In the genomic region with DNA sequence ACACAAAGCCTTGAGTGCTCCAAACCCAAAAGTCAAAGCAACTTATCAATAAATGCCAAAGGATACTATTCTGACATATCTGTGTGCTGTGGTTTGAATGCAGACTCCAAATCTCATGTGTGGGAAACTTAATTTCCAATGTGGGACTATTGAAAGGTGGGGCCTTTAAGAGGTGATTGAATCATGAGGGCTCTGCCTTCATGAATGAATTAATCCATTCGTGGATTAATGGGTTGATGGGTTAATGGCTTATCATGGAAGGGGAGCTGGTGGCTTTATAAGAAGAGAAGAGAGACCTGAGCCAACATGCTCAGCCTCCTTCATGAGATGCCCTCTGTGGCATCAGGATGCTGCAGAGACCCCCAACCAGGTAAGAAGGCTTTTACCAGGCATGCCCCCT, we compare ENCODE assay signal across 11 cellular contexts. TPM values are rescaled to one million over a fixed set of nuclear protein-coding genes. Genes with fewer than 3 reads are reported as not detected.
"Had no signal": no experiment of that assay in that cellular context is flagged by ENCODE, and none has a peak within 500 bp of the region (broad histone marks: within the 10 kb centered on the region; RNA-seq: fewer than 3 reads in every experiment).

No MANE protein-coding gene starts in this region.

- H3K4me3 Mint-ChIP-seq: GM23338, H9, HFFc6 had no signal

- H3K4me3 ChIP-seq: GM23248, GM23338, HAP-1 had no signal

- H3K9ac ChIP-seq: GM23248 had no signal

- DNase-seq: GM23248, GOT3, H7, H9, HCEC 1CT, HFFc6 had no signal

- H3K9me3 ChIP-seq: HAP-1 had no signal

- H3K27ac ChIP-seq: GM23248 had no signal

- H3K4me1 Mint-ChIP-seq: GM23338, H9 had no signal

- ATAC-seq: GM23338, HCT116 had no signal

- H3K27ac Mint-ChIP-seq: GM23338, H9, HFFc6 had no signal

- H3K4me2 ChIP-seq: GM23338 had no signal

- FAIRE-seq: H1, H54 had no signal

- H2AFZ ChIP-seq: GM23248, GM23338 had no signal

- H3K4me1 ChIP-seq: HAP-1 had no signal

- H3K36me3 ChIP-seq: HAP-1 had no signal

RNA-seq across cellular contexts. Expression of gene ZNF280A, which starts 16.8 kb away (rescaled TPM):
- total RNA-seq: GM23248, GM23338 had no signal
- polyA plus RNA-seq: GM23248, GM23338 had no signal

RNA-seq across cellular contexts. Expression of gene PRAME, which starts 22.1 kb away (rescaled TPM):
- total RNA-seq: GM23248, GM23338, H7, HFFc6 had no signal
- polyA plus RNA-seq: GM23248, GM23338 had no signal
